Comparison of ENCODE assay signal across 35 cellular contexts in the genomic region with DNA sequence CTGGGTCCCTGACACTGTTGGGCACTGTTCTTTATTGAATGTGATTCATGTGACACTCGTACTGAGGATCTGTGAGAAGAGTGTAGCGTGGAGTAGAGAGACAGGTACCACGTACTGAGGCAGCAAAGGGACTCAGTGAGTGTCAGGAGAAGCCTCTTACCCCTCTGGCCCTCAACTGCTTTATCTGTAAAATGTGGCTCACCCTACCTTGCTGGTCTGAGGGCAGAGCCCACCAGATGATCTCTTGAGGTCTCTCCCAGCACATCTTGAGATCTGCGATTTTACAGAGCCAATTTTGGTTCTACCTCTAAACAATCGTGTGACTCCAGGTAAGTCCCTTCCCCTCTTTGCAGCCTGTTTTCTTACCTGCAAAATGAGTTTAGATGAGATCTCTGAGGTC. TPM values are rescaled to one million over a fixed set of nuclear protein-coding genes. Genes with fewer than 3 reads are reported as not detected.
DNase-seq lines count a peak whose midpoint lies in the region; ATAC-seq, FAIRE-seq and TF ChIP-seq lines count a peak whose summit lies in the region.
"Had no signal": no experiment of that assay in that cellular context is flagged by ENCODE, and none has a peak within 500 bp of the region (broad histone marks: within the 10 kb centered on the region; RNA-seq: fewer than 3 reads in every experiment).

No MANE protein-coding gene starts in this region.

- H3K4me2 ChIP-seq in mammary epithelial cell (ENCODE audit: insufficient read depth, low read depth, low read length) (no peak overlapping the region), skeletal muscle satellite cell (ENCODE audit: low read length) (no peak overlapping the region)

- no peaks in the 10 kb centered on the region for H4K20me1 ChIP-seq in mammary epithelial cell (ENCODE audit: insufficient read depth, low read length)

- no peaks in the 10 kb centered on the region for H3K36me3 Mint-ChIP-seq in MCF 10A (ENCODE audit: insufficient read depth, unreplicated experiment)
- no peaks in the 10 kb centered on the region for H3K36me3 Mint-ChIP-seq in natural killer cell
- H3K36me3 Mint-ChIP-seq: CD4-positive, alpha-beta memory T cell; memory B cell had no signal

- H3K9me3 ChIP-seq in mammary epithelial cell (replicated peaks; ENCODE audit: insufficient read depth, low read length) (no peaks in the 10 kb centered on the region), RWPE2 (ENCODE audit: severe bottlenecking) (no peaks in the 10 kb centered on the region), kidney (ENCODE audit: control insufficient read depth in 1 of 2, low read length in 2 of 2) (no peaks in the 10 kb centered on the region), skeletal muscle satellite cell (replicated peaks; ENCODE audit: low read length) (no peaks in the 10 kb centered on the region)
- H3K9me3 ChIP-seq: adrenal gland, body of pancreas, esophagus squamous epithelium, gastroesophageal sphincter, prostate gland, sigmoid colon, SK-N-SH, tibial artery, vagina had no signal

- FAIRE-seq in kidney (lab: Jason Lieb, UNC), result no peak
- FAIRE-seq: endometrium, TTC549 had no signal

- H3K4me1 Mint-ChIP-seq in MCF 10A (ENCODE audit: insufficient read depth, unreplicated experiment) (peaks cover 16% of the 10 kb centered on the region), natural killer cell (peaks cover 4% of the 10 kb centered on the region in 2 donors)

- intact Hi-C loops in mammary epithelial cell (cut with micrococcal nuclease) (no loop called here), MCF 10A (cut with micrococcal nuclease) (loop anchor here (5.0 kb wide), 1 partner anchor 266 kb away; no protein-coding TSS in a partner anchor), kidney (cut with DNase I) (no loop called here), natural killer cell (cut with micrococcal nuclease) (no loop called here)

- no peak for ATAC-seq in RWPE2 (ENCODE audit: low read depth)
- no peak for ATAC-seq in HG02852 (IDR thresholded peaks at IDR 0.05; ENCODE audit: unreplicated experiment)
- ATAC-seq in natural killer cell, result no peak
- ATAC-seq: body of pancreas, gastroesophageal sphincter, left lobe of liver, T-helper 17 cell had no signal

- no peak for TF ChIP-seq CTCF in mammary epithelial cell (conservative IDR thresholded peaks at IDR 0.05 in 1 of 2, IDR thresholded peaks at IDR 0.05 in 1 of 2; ENCODE audit: extremely low read depth in 1 of 2, insufficient read depth in 1 of 2, low read depth in 1 of 2, low read length in 2 of 2)
- no peak for TF ChIP-seq CTCF in MCF 10A (IDR thresholded peaks at IDR 0.05; ENCODE audit: unreplicated experiment)
- TF ChIP-seq CTCF in RWPE2 (IDR thresholded peaks at IDR 0.05; ENCODE audit: poor library complexity, severe bottlenecking), result no peak
- TF ChIP-seq CTCF in kidney (IDR thresholded peaks at IDR 0.05; ENCODE audit: borderline replicate concordance, extremely low read depth, insufficient read depth), result no peak
- no peak for TF ChIP-seq CTCF in natural killer cell (IDR thresholded peaks at IDR 0.05)

- dilution Hi-C loops in mammary epithelial cell (cut with HindIII; ENCODE audit: low sequenced_read_pairs), result no loop called here

- no peaks in the 10 kb centered on the region for H3K79me2 ChIP-seq in mammary epithelial cell (ENCODE audit: insufficient read depth, low read length)

- H2AFZ ChIP-seq in mammary epithelial cell (ENCODE audit: low read depth, low read length), result no peak overlapping the region

- 95% methylated on average over 4 of the region's 5 CpGs for WGBS in mammary epithelial cell (ENCODE audit: low coverage, missing lambda C conversion rate)

- H3K27me3 ChIP-seq in mammary epithelial cell (ENCODE audit: insufficient read depth, low read length), result no peaks in the 10 kb centered on the region
- H3K27me3 ChIP-seq in RWPE2 (ENCODE audit: insufficient read depth, poor library complexity, severe bottlenecking), result no peaks in the 10 kb centered on the region
- peaks cover 12% of the 10 kb centered on the region for H3K27me3 ChIP-seq in skeletal muscle satellite cell (ENCODE audit: control insufficient read depth, insufficient read depth, low read length)
- H3K27me3 ChIP-seq: adrenal gland, vagina had no signal

- in situ Hi-C loops in mammary epithelial cell (cut with MboI; ENCODE audit: low sequenced_read_pairs in 2 of 2), result loop anchor here in 1 of 2 donors (5.0 kb wide), 1 partner anchor 66 kb away; a partner anchor contains a TSS

- no peaks in the 10 kb centered on the region for H3K36me3 ChIP-seq in mammary epithelial cell (ENCODE audit: insufficient read depth, low read length)
- no peaks in the 10 kb centered on the region for H3K36me3 ChIP-seq in RWPE2 (ENCODE audit: low read depth)
- no peaks in the 10 kb centered on the region for H3K36me3 ChIP-seq in kidney (ENCODE audit: control insufficient read depth in 1 of 2, insufficient read depth in 2 of 2, low read length in 2 of 2)
- H3K36me3 ChIP-seq in skeletal muscle satellite cell (ENCODE audit: insufficient read depth, low read length), result no peaks in the 10 kb centered on the region
- H3K36me3 ChIP-seq: adrenal gland, esophagus squamous epithelium, gastroesophageal sphincter, prostate gland, sigmoid colon, tibial artery, vagina had no signal

- no peaks in the 10 kb centered on the region for H3K9me3 Mint-ChIP-seq in MCF 10A (ENCODE audit: unreplicated experiment)
- no peaks in the 10 kb centered on the region for H3K9me3 Mint-ChIP-seq in natural killer cell
- H3K9me3 Mint-ChIP-seq: CD4-positive, alpha-beta memory T cell; memory B cell had no signal

- BruUV-seq in mammary epithelial cell (replicated peaks; lab: Mats Ljungman, UMichigan) (no TSS peak), MCF 10A (replicated peaks; lab: Mats Ljungman, UMichigan) (no TSS peak)

- H3K4me3 ChIP-seq in mammary epithelial cell (replicated peaks in 1 of 3; ENCODE audit: insufficient read depth in 1 of 3, low read depth in 2 of 3, low read length in 3 of 3) (no peak overlapping the region), RWPE2 (ENCODE audit: severe bottlenecking) (no peak overlapping the region), kidney (ENCODE audit: low read length in 2 of 2) (no peak overlapping the region), skeletal muscle satellite cell (ENCODE audit: low read length) (no peak overlapping the region)
- H3K4me3 ChIP-seq: adrenal gland, body of pancreas, dorsolateral prefrontal cortex, esophagus squamous epithelium, gastroesophageal sphincter, prostate gland, sigmoid colon, tibial artery, vagina had no signal

- POLR2A ChIA-PET in MCF 10A (lab: Yijun Ruan, JAX), result interaction anchor here (1.1 to 1.2 kb wide), 2 partner anchors 7 to 20 kb away, joined by 4 read pairs; no protein-coding TSS in a partner anchor

- H3K27ac Mint-ChIP-seq in MCF 10A (ENCODE audit: low read depth, unreplicated experiment), result no peak overlapping the region
- no peak overlapping the region for H3K27ac Mint-ChIP-seq in natural killer cell
- H3K27ac Mint-ChIP-seq: memory B cell, T-helper 17 cell had no signal

- CTCF ChIA-PET in mammary epithelial cell (lab: Charles Lee; ENCODE audit: low non-redundant PET), result interaction anchor here (1.1 kb wide), 1 partner anchor 66 kb away, joined by 6 read pairs; no protein-coding TSS in a partner anchor
- CTCF ChIA-PET in MCF 10A (lab: Yijun Ruan, JAX), result interaction anchor here (0.6 to 20.7 kb wide), 6 partner anchors 39 to 143 kb away, joined by 3 to 766 read pairs (median 4); a partner anchor contains a TSS

- H3K9ac ChIP-seq in mammary epithelial cell (ENCODE audit: insufficient read depth, low read length) (no peak overlapping the region), kidney (ENCODE audit: low read length in 2 of 2) (no peak overlapping the region), skeletal muscle satellite cell (ENCODE audit: low read depth, low read length) (peak overlapping the region; percentile 68)

- H3K27ac ChIP-seq in mammary epithelial cell (ENCODE audit: insufficient read depth, low read depth, low read length), result peak overlapping the region; percentile 86
- H3K27ac ChIP-seq in RWPE2 (ENCODE audit: poor library complexity, severe bottlenecking), result peak overlapping the region; percentile 83
- no peak overlapping the region for H3K27ac ChIP-seq in kidney (ENCODE audit: low read depth in 2 of 2, low read length in 2 of 2)
- H3K27ac ChIP-seq: adrenal gland, body of pancreas, dorsolateral prefrontal cortex, esophagus squamous epithelium, gastroesophageal sphincter, prostate gland, sigmoid colon, tibial artery, vagina had no signal

- H3K4me3 Mint-ChIP-seq in MCF 10A (ENCODE audit: unreplicated experiment) (no peak overlapping the region), natural killer cell (no peak overlapping the region)
- H3K4me3 Mint-ChIP-seq: CD4-positive, alpha-beta memory T cell; memory B cell; T-helper 17 cell had no signal

- H3K27me3 Mint-ChIP-seq in MCF 10A (ENCODE audit: insufficient read depth, unreplicated experiment) (no peaks in the 10 kb centered on the region), natural killer cell (ENCODE audit: low read depth in 2 of 2) (peaks cover 0 to 10% of the 10 kb centered on the region in 2 donors)

- DNase-seq in mammary epithelial cell, result no peak
- DNase-seq in MCF 10A (ENCODE audit: unreplicated experiment), result no peak
- DNase-seq in RWPE2 (ENCODE audit: low spot score), result no peak
- peak; percentile 1 for DNase-seq in kidney
- no peak for DNase-seq in dermis blood vessel endothelial cell
- DNase-seq in natural killer cell, result no peak
- DNase-seq: activated CD4-positive, alpha-beta T cell treated with anti-CD3 and anti-CD28 coated beads, Interleukin-2, amount 50 U/mL, for 48 hours; activated CD4-positive, CD25-positive, alpha-beta regulatory T cell treated with anti-CD3 and anti-CD28 coated beads, Interleukin-2, amount 50 U/mL, for 72 hours; activated naive CD4-positive, alpha-beta T cell treated with Interleukin-2 at 50 U/mL for 16 hours; activated T-cell treated with anti-CD3 and anti-CD28 coated beads, Interleukin-2, amount 50 U/mL, for 48 hours; adrenal gland; body of pancreas; CD4-positive, alpha-beta memory T cell; esophagus squamous epithelium; H7; hypothalamus; NCI-H146; NCI-H446; SK-N-SH; stimulated activated CD4-positive, alpha-beta T cell treated with anti-CD3 and anti-CD28 coated beads, Interleukin-4, amount 100 ng/mL, for 4 hours; T-helper 17 cell had no signal

- H3K4me1 ChIP-seq in mammary epithelial cell (ENCODE audit: insufficient read depth, low read length) (peaks cover 23% of the 10 kb centered on the region), RWPE2 (ENCODE audit: insufficient read depth, poor library complexity, severe bottlenecking) (peaks cover 26% of the 10 kb centered on the region), kidney (ENCODE audit: control insufficient read depth in 1 of 2, insufficient read depth in 1 of 2, low read depth in 1 of 2, low read length in 2 of 2) (peaks cover 0 to under 1% of the 10 kb centered on the region in 2 donors), skeletal muscle satellite cell (ENCODE audit: control insufficient read depth, insufficient read depth, low read length) (peaks cover 29% of the 10 kb centered on the region)
- H3K4me1 ChIP-seq: body of pancreas, prostate gland had no signal

RNA-seq across cellular contexts. Expression of a gene that starts 3.1 kb away (rescaled TPM):
- total RNA-seq in mammary epithelial cell (not detected), MCF 10A (2022) (not detected in 2 replicates), kidney (not detected), dermis blood vessel endothelial cell (not detected in 2 replicates), natural killer cell (not detected)
- polyA plus RNA-seq in mammary epithelial cell (not detected), kidney (ENCODE audit: insufficient read depth, low read depth, low replicate concordance) (not detected)
- not detected for polyA minus RNA-seq in mammary epithelial cell
- not detected in 2 replicates for total RNA-seq in skeletal muscle satellite cell (2012; rRNA removed)
- total RNA-seq: A172, body of pancreas, cerebellum, esophagus squamous epithelium, gastroesophageal sphincter, H7, left lobe of liver, prostate gland, vagina had no signal
- polyA plus RNA-seq: SK-N-SH had no signal

RNA-seq across cellular contexts. Expression of a gene that starts 11.1 kb away (rescaled TPM):
- total RNA-seq in mammary epithelial cell, result not detected
- polyA plus RNA-seq in mammary epithelial cell, result not detected
- not detected for polyA minus RNA-seq in mammary epithelial cell
- total RNA-seq in MCF 10A (2022), result not detected in 2 replicates
- total RNA-seq in kidney, result not detected
- polyA plus RNA-seq in kidney (ENCODE audit: insufficient read depth, low read depth, low replicate concordance), result not detected
- not detected in 2 replicates for total RNA-seq in skeletal muscle satellite cell (2012; rRNA removed)
- total RNA-seq in dermis blood vessel endothelial cell, result not detected in 2 replicates
- not detected for total RNA-seq in natural killer cell
- total RNA-seq: A172; adrenal gland; body of pancreas; CD4-positive, alpha-beta memory T cell; cerebellum; left lobe of liver; prostate gland; T-helper 17 cell; vagina had no signal
- polyA plus RNA-seq: adrenal gland; CD4-positive, alpha-beta memory T cell; sigmoid colon; SK-N-SH had no signal

RNA-seq across cellular contexts. Expression of a gene that starts 20.6 kb away (rescaled TPM):
- total RNA-seq in mammary epithelial cell (10 to 100 TPM; 39.2 to 57.6 TPM), MCF 10A (2022) (39.6 and 54.8 TPM in 2 replicates), kidney (42.8 TPM), dermis blood vessel endothelial cell (43.0 and 52.2 TPM in 2 replicates), natural killer cell (10 to 100 TPM; 10.6 to 19.0 (median 14.7) TPM)
- polyA plus RNA-seq in mammary epithelial cell (95.1 TPM), kidney (ENCODE audit: insufficient read depth, low read depth, low replicate concordance) (56.6 TPM)
- 38.1 TPM for polyA minus RNA-seq in mammary epithelial cell
- 33.5 and 45.9 TPM in 2 replicates for total RNA-seq in skeletal muscle satellite cell (2012; rRNA removed)

RNA-seq across cellular contexts. Expression of a gene that starts 21.0 kb away (rescaled TPM):
- total RNA-seq in mammary epithelial cell (100 to 1,000 TPM in 1 of 2 donors, 10 to 100 TPM in 1; 62.0 to 148 TPM), MCF 10A (2022) (197 and 213 TPM in 2 replicates), kidney (150 TPM), dermis blood vessel endothelial cell (65.2 and 76.2 TPM in 2 replicates), natural killer cell (100 to 1,000 TPM; 321 to 395 (median 347) TPM)
- polyA plus RNA-seq in mammary epithelial cell (64.4 TPM), kidney (ENCODE audit: insufficient read depth, low read depth, low replicate concordance) (54.9 TPM)
- 70.8 TPM for polyA minus RNA-seq in mammary epithelial cell
- total RNA-seq in skeletal muscle satellite cell (2012; rRNA removed), result 64.4 and 77.3 TPM in 2 replicates

RNA-seq across cellular contexts. Expression of a gene that starts 58.6 kb away (rescaled TPM):
- total RNA-seq in mammary epithelial cell (1 to 10 TPM; 4.2 to 5.6 TPM), MCF 10A (2022) (2.6 and 4.9 TPM in 2 replicates), kidney (5.1 TPM), dermis blood vessel endothelial cell (7.5 and 16.3 TPM in 2 replicates), natural killer cell (1 to 10 TPM; 1.9 to 4.9 (median 2.8) TPM)
- polyA plus RNA-seq in mammary epithelial cell (4.2 TPM), kidney (ENCODE audit: insufficient read depth, low read depth, low replicate concordance) (5.4 TPM)
- 1.0 TPM for polyA minus RNA-seq in mammary epithelial cell
- 3.5 and 4.1 TPM in 2 replicates for total RNA-seq in skeletal muscle satellite cell (2012; rRNA removed)

Comparison
In these comparisons a context has a peak if more than half of its experiments do, and no peak if none do; other contexts are left out.
1. H3K27ac ChIP-seq: peak in mammary epithelial cell (single experiment) and RWPE2 (single experiment); none in kidney (0 of 2).